17 cellular contexts compared by ENCODE assay signal in the genomic region with DNA sequence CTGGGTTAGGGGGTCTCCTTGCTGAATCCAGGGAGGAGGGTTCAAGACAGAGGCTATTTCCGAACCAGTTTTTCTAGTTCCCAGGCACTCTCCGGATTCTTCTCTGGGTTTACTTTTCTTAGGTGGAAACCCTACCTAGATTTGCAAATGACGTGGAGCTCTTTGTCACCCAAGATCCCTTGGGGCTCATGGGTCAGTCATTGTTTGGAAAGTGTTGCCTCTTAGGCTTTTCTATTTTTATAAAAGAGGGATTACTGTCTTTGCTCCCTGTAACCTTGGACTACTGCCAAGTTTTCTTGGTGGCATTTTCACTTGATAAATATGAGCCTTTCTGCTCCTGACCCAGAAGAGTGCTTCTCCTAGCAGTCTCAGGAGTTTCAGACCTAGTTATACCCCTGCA. TPM values are rescaled to one million over a fixed set of nuclear protein-coding genes. Genes with fewer than 3 reads are reported as not detected.
DNase-seq lines count a peak whose midpoint lies in the region; ATAC-seq lines count a peak whose summit lies in the region.
"Had no signal": no experiment of that assay in that cellular context is flagged by ENCODE, and none has a peak within 500 bp of the region (broad histone marks: within the 10 kb centered on the region; RNA-seq: fewer than 3 reads in every experiment).

No MANE protein-coding gene starts in this region.

- no peaks in the 10 kb centered on the region for H3K36me3 Mint-ChIP-seq in activated naive CD4-positive, alpha-beta T cell treated with anti-CD3 and anti-CD28 coated beads, Interleukin-2, amount 10 ng/mL, durations not matched to agents 7 days and 5 days
- H3K36me3 Mint-ChIP-seq: memory B cell had no signal

- peaks cover 4% of the 10 kb centered on the region for H3K27me3 Mint-ChIP-seq in activated naive CD4-positive, alpha-beta T cell treated with anti-CD3 and anti-CD28 coated beads, Interleukin-2, amount 10 ng/mL, durations not matched to agents 7 days and 5 days

- H3K4me1 Mint-ChIP-seq in activated naive CD4-positive, alpha-beta T cell treated with anti-CD3 and anti-CD28 coated beads, Interleukin-2, amount 10 ng/mL, durations not matched to agents 7 days and 5 days = no peaks in the 10 kb centered on the region
- H3K4me1 Mint-ChIP-seq: activated CD4-positive, alpha-beta memory T cell treated with anti-CD3 and anti-CD28 coated beads, Interleukin-2, amount 10 ng/mL, durations not matched to agents 7 days and 5 days; memory B cell had no signal

- peak; percentile 87 for DNase-seq in DMS79 treated with DMSO at 0.1 percent for 48 hours (lab: John Stamatoyannopoulos, UW)
- DNase-seq in LHCN-M2 (ENCODE audit: low read depth) = peak; percentile 5
- DNase-seq in NCI-H82 treated with DMSO at 0.1 percent for 48 hours (lab: John Stamatoyannopoulos, UW; ENCODE audit: unreplicated experiment) = peak; percentile 48
- peak; percentile 50 for DNase-seq in left kidney (ENCODE audit: low read depth, low spot score)
- DNase-seq in activated naive CD4-positive, alpha-beta T cell treated with anti-CD3 and anti-CD28 coated beads, Interleukin-2, amount 10 ng/mL, durations not matched to agents 7 days and 5 days = no peak
- DNase-seq in NCI-H1092 (lab: John Stamatoyannopoulos, UW) = no peak
- no peak for DNase-seq in ecto neural progenitor cell (ENCODE audit: low spot score)
- DNase-seq: activated CD4-positive, alpha-beta memory T cell treated with anti-CD3 and anti-CD28 coated beads, Interleukin-2, amount 10 ng/mL, durations not matched to agents 7 days and 5 days; effector CD4-positive, alpha-beta T cell; Karpas-422; nucleus accumbens; stimulated activated naive CD8-positive, alpha-beta T cell treated with anti-CD3 and anti-CD28 coated beads, Interleukin-15, Interleukin-2, amounts not matched to agents 100 U/mL and 50 U/mL, for 24 hours had no signal

- CTCF ChIA-PET in activated naive CD4-positive, alpha-beta T cell treated with anti-CD3 and anti-CD28 coated beads, Interleukin-2, amount 10 ng/mL, durations not matched to agents 7 days and 5 days (lab: Charles Lee) = no interaction called here

- ATAC-seq in HG02642 (IDR thresholded peaks at IDR 0.05; ENCODE audit: poor library complexity, unreplicated experiment) = no peak
- ATAC-seq: stimulated activated naive CD8-positive, alpha-beta T cell treated with anti-CD3 and anti-CD28 coated beads, Interleukin-15, Interleukin-2, amounts not matched to agents 100 U/mL and 50 U/mL, for 24 hours had no signal

- no peaks in the 10 kb centered on the region for H3K9me3 Mint-ChIP-seq in activated naive CD4-positive, alpha-beta T cell treated with anti-CD3 and anti-CD28 coated beads, Interleukin-2, amount 10 ng/mL, durations not matched to agents 7 days and 5 days
- H3K9me3 Mint-ChIP-seq: activated CD4-positive, alpha-beta memory T cell treated with anti-CD3 and anti-CD28 coated beads, Interleukin-2, amount 10 ng/mL, durations not matched to agents 7 days and 5 days; activated T-helper 2 cell treated with anti-CD3 and anti-CD28 coated beads, Interferon-gamma antibody, Interleukin-2, Interleukin-4, amounts not matched to agents 10 μg/mL and 5 μg/mL and 100 μg/mL, durations not matched to agents 14 hours and 24 hours and 36 hours had no signal

- no peak overlapping the region for H3K27ac Mint-ChIP-seq in activated naive CD4-positive, alpha-beta T cell treated with anti-CD3 and anti-CD28 coated beads, Interleukin-2, amount 10 ng/mL, durations not matched to agents 7 days and 5 days
- H3K27ac Mint-ChIP-seq: activated CD4-positive, alpha-beta memory T cell treated with anti-CD3 and anti-CD28 coated beads, Interleukin-2, amount 10 ng/mL, durations not matched to agents 7 days and 5 days; activated T-helper 2 cell treated with anti-CD3 and anti-CD28 coated beads, Interferon-gamma antibody, Interleukin-2, Interleukin-4, amounts not matched to agents 10 μg/mL and 5 μg/mL and 100 μg/mL, durations not matched to agents 14 hours and 24 hours and 36 hours; memory B cell had no signal

- no peak overlapping the region for H3K4me3 Mint-ChIP-seq in activated naive CD4-positive, alpha-beta T cell treated with anti-CD3 and anti-CD28 coated beads, Interleukin-2, amount 10 ng/mL, durations not matched to agents 7 days and 5 days
- H3K4me3 Mint-ChIP-seq: activated CD4-positive, alpha-beta memory T cell treated with anti-CD3 and anti-CD28 coated beads, Interleukin-2, amount 10 ng/mL, durations not matched to agents 7 days and 5 days; memory B cell had no signal

RNA-seq across cellular contexts. Expression of gene FAM209B, which starts 33.6 kb away (rescaled TPM):
- not detected in 2 replicates for total RNA-seq in LHCN-M2 (2014; rRNA removed)
- 0.10 TPM for polyA plus RNA-seq in LHCN-M2 (2012)
- total RNA-seq: NCI-H460, skeletal muscle tissue had no signal

RNA-seq across cellular contexts. Expression of gene FAM209A, which starts 42.1 kb away (rescaled TPM):
- not detected in 2 replicates for total RNA-seq in LHCN-M2 (2014; rRNA removed)
- not detected for polyA plus RNA-seq in LHCN-M2 (2012)
- total RNA-seq: skeletal muscle tissue had no signal

Comparison
In these comparisons a context has a peak if more than half of its experiments do, and no peak if none do; other contexts are left out.
1. DNase-seq: peak in DMS79 treated with DMSO at 0.1 percent for 48 hours (single experiment), LHCN-M2 (single experiment), NCI-H82 treated with DMSO at 0.1 percent for 48 hours (single experiment) and left kidney (single experiment); none in activated naive CD4-positive, alpha-beta T cell treated with anti-CD3 and anti-CD28 coated beads, Interleukin-2, amount 10 ng/mL, durations not matched to agents 7 days and 5 days (single experiment), NCI-H1092 (single experiment) and ecto neural progenitor cell (single experiment).